In genomic region chr2:70919672-70920366, GRCh38 we compare ENCODE assay signal across 8 cellular contexts. TPM values are rescaled to one million over a fixed set of nuclear protein-coding genes. Genes with fewer than 3 reads are reported as not detected.
DNase-seq lines count a peak whose midpoint lies in the region; ATAC-seq, FAIRE-seq and TF ChIP-seq lines count a peak whose summit lies in the region.

No MANE protein-coding gene starts in this region.

- H3K27ac ChIP-seq in suprapubic skin, result no peak overlapping the region

- H3K27me3 Mint-ChIP-seq in activated T-helper 1 cell treated with anti-CD3 and anti-CD28 coated beads, Interleukin-12 subunit alpha, Interleukin-12 subunit beta, Interleukin-2, Interleukin-4 antibody, amounts not matched to agents 30 ng/mL and 10 ng/mL and 1 ng/mL, durations not matched to agents 14 hours and 24 hours and 36 hours (ENCODE audit: insufficient read depth), result peaks cover 19% of the 10 kb centered on the region

- peaks cover 19% of the 10 kb centered on the region for H3K27me3 ChIP-seq in suprapubic skin

- intact Hi-C loops in activated T-helper 1 cell treated with anti-CD3 and anti-CD28 coated beads, Interleukin-12 subunit alpha, Interleukin-12 subunit beta, Interleukin-2, Interleukin-4 antibody, amounts not matched to agents 30 ng/mL and 10 ng/mL and 1 ng/mL, durations not matched to agents 14 hours and 24 hours and 36 hours (cut with micrococcal nuclease), result loop anchor here (1.0 kb wide), 3 partner anchors 49 to 131 kb away; no protein-coding TSS in a partner anchor

- no peaks in the 10 kb centered on the region for H3K9me3 ChIP-seq in suprapubic skin

- no peaks in the 10 kb centered on the region for H3K4me1 Mint-ChIP-seq in activated T-helper 1 cell treated with anti-CD3 and anti-CD28 coated beads, Interleukin-12 subunit alpha, Interleukin-12 subunit beta, Interleukin-2, Interleukin-4 antibody, amounts not matched to agents 30 ng/mL and 10 ng/mL and 1 ng/mL, durations not matched to agents 14 hours and 24 hours and 36 hours (ENCODE audit: low read depth)

- TF ChIP-seq CTCF in GM12864 (IDR thresholded peaks at IDR 0.05; ENCODE audit: low read depth, low read length, missing control alignments) (peak; percentile 90), fibroblast of the aortic adventitia (IDR thresholded peaks at IDR 0.05; ENCODE audit: insufficient read depth, low read length) (peak; percentile 89), suprapubic skin (IDR thresholded peaks at IDR 0.05) (peak; percentile 86 to 88)

- H3K4me1 ChIP-seq in suprapubic skin, result no peaks in the 10 kb centered on the region

- 32% methylated on average over 16 of the region's 16 CpGs for WGBS in suprapubic skin

- no peaks in the 10 kb centered on the region for H3K9me3 Mint-ChIP-seq in activated T-helper 1 cell treated with anti-CD3 and anti-CD28 coated beads, Interleukin-12 subunit alpha, Interleukin-12 subunit beta, Interleukin-2, Interleukin-4 antibody, amounts not matched to agents 30 ng/mL and 10 ng/mL and 1 ng/mL, durations not matched to agents 14 hours and 24 hours and 36 hours

- TF ChIP-seq POLR2A in suprapubic skin (IDR thresholded peaks at IDR 0.05), result no peak

- no peak overlapping the region for H3K27ac Mint-ChIP-seq in activated T-helper 1 cell treated with anti-CD3 and anti-CD28 coated beads, Interleukin-12 subunit alpha, Interleukin-12 subunit beta, Interleukin-2, Interleukin-4 antibody, amounts not matched to agents 30 ng/mL and 10 ng/mL and 1 ng/mL, durations not matched to agents 14 hours and 24 hours and 36 hours

- DNase-seq in GM12864 (ENCODE audit: low read depth), result peak; percentile 7
- DNase-seq in HTR-8/SVneo (ENCODE audit: insufficient read length, low spot score), result peak; percentile 85
- DNase-seq in RPMI8226, result peak; percentile 75
- peak; percentile 65 for DNase-seq in activated T-helper 1 cell treated with anti-CD3 and anti-CD28 coated beads, Interleukin-12 subunit alpha, Interleukin-12 subunit beta, Interleukin-2, Interleukin-4 antibody, amounts not matched to agents 30 ng/mL and 10 ng/mL and 1 ng/mL, durations not matched to agents 14 hours and 24 hours and 36 hours (ENCODE audit: low spot score)
- DNase-seq in fibroblast of the aortic adventitia (ENCODE audit: low read depth), result peak; percentile 79
- peak; percentile 18 for DNase-seq in non-pigmented ciliary epithelial cell (ENCODE audit: low read depth)
- peak in 1 of 2 donors; percentile 87 for DNase-seq in suprapubic skin (ENCODE audit: low spot score in 2 of 2)

- ATAC-seq in GM21423 (IDR thresholded peaks at IDR 0.05; ENCODE audit: unreplicated experiment), result no peak

- H3K4me3 Mint-ChIP-seq in activated T-helper 1 cell treated with anti-CD3 and anti-CD28 coated beads, Interleukin-12 subunit alpha, Interleukin-12 subunit beta, Interleukin-2, Interleukin-4 antibody, amounts not matched to agents 30 ng/mL and 10 ng/mL and 1 ng/mL, durations not matched to agents 14 hours and 24 hours and 36 hours, result no peak overlapping the region

- H3K36me3 ChIP-seq in suprapubic skin, result no peaks in the 10 kb centered on the region

- peak; percentile 91 for FAIRE-seq in HTR-8/SVneo (lab: Jason Lieb, UNC)

- H3K4me3 ChIP-seq in GM12864 (ENCODE audit: low read depth, low read length) (no peak overlapping the region), fibroblast of the aortic adventitia (ENCODE audit: low read depth, low read length) (no peak overlapping the region), suprapubic skin (no peak overlapping the region)

- H3K36me3 Mint-ChIP-seq in activated T-helper 1 cell treated with anti-CD3 and anti-CD28 coated beads, Interleukin-12 subunit alpha, Interleukin-12 subunit beta, Interleukin-2, Interleukin-4 antibody, amounts not matched to agents 30 ng/mL and 10 ng/mL and 1 ng/mL, durations not matched to agents 14 hours and 24 hours and 36 hours (ENCODE audit: low read depth), result no peaks in the 10 kb centered on the region

- TF ChIP-seq EP300 in suprapubic skin (IDR thresholded peaks at IDR 0.05), result no peak

RNA-seq across cellular contexts. Expression of gene ATP6V1B1, which starts 15.9 kb away (rescaled TPM):
- total RNA-seq in activated T-helper 1 cell treated with anti-CD3 and anti-CD28 coated beads, Interleukin-12 subunit alpha, Interleukin-12 subunit beta, Interleukin-2, Interleukin-4 antibody, amounts not matched to agents 30 ng/mL and 10 ng/mL and 1 ng/mL, durations not matched to agents 14 hours and 24 hours and 36 hours, result not detected in 2 replicates
- total RNA-seq in fibroblast of the aortic adventitia (ENCODE audit: low replicate concordance) (0.09 and 0.57 TPM in 2 replicates), suprapubic skin (10 to 100 TPM; 22.7 to 66.9 (median 39.5) TPM)

RNA-seq across cellular contexts. Expression of gene VAX2, which starts 19.4 kb away (rescaled TPM):
- total RNA-seq in activated T-helper 1 cell treated with anti-CD3 and anti-CD28 coated beads, Interleukin-12 subunit alpha, Interleukin-12 subunit beta, Interleukin-2, Interleukin-4 antibody, amounts not matched to agents 30 ng/mL and 10 ng/mL and 1 ng/mL, durations not matched to agents 14 hours and 24 hours and 36 hours, result not detected in 2 replicates
- 0.82 and 1.4 TPM in 2 replicates for total RNA-seq in fibroblast of the aortic adventitia (ENCODE audit: low replicate concordance)
- 1 to 10 TPM; 1.2 to 5.8 (median 3.1) TPM for total RNA-seq in suprapubic skin

RNA-seq across cellular contexts. Expression of gene ANKRD53, which starts 58.6 kb away (rescaled TPM):
- total RNA-seq in activated T-helper 1 cell treated with anti-CD3 and anti-CD28 coated beads, Interleukin-12 subunit alpha, Interleukin-12 subunit beta, Interleukin-2, Interleukin-4 antibody, amounts not matched to agents 30 ng/mL and 10 ng/mL and 1 ng/mL, durations not matched to agents 14 hours and 24 hours and 36 hours, result not detected in 2 replicates
- total RNA-seq in fibroblast of the aortic adventitia (ENCODE audit: low replicate concordance) (1.1 and 6.5 TPM in 2 replicates), suprapubic skin (1 to 10 TPM in 2 of 4 donors, not detected in 2; 2.9 to 5.5 TPM)

Comparison
In these comparisons a context has a peak if more than half of its experiments do, and no peak if none do; other contexts are left out.
1. RNA of gene ATP6V1B1, which starts 15.9 kb away (total RNA-seq): 22.7 to 66.9 TPM in suprapubic skin; 0.09 to 0.57 TPM in fibroblast of the aortic adventitia and not detected in activated T-helper 1 cell treated with anti-CD3 and anti-CD28 coated beads, Interleukin-12 subunit alpha, Interleukin-12 subunit beta, Interleukin-2, Interleukin-4 antibody, amounts not matched to agents 30 ng/mL and 10 ng/mL and 1 ng/mL, durations not matched to agents 14 hours and 24 hours and 36 hours; every median in the first group is over 10 times any median in the second.
2. Peak in every context shown above with its lines, with median percentiles within 50 percentile points of each other: CTCF ChIP-seq.